In genomic region chr3:189573004-189573403, GRCh38 we compare ENCODE assay signal across 15 cellular contexts. TPM values are rescaled to one million over a fixed set of nuclear protein-coding genes. Genes with fewer than 3 reads are reported as not detected.
DNase-seq lines count a peak whose midpoint lies in the region; ATAC-seq and TF ChIP-seq lines count a peak whose summit lies in the region.
"Had no signal": no experiment of that assay in that cellular context is flagged by ENCODE, and none has a peak within 500 bp of the region (broad histone marks: within the 10 kb centered on the region; RNA-seq: fewer than 3 reads in every experiment).

No MANE protein-coding gene starts in this region.

- no peak for TF ChIP-seq POLR2A in esophagus squamous epithelium (IDR thresholded peaks at IDR 0.05)

- intact Hi-C loops in esophagus squamous epithelium (cut with DNase I), result no loop called here

- no peaks in the 10 kb centered on the region for H3K36me3 Mint-ChIP-seq in activated CD4-positive, alpha-beta memory T cell treated with anti-CD3 and anti-CD28 coated beads, Interleukin-2, amount 10 ng/mL, durations not matched to agents 7 days and 5 days (ENCODE audit: low read depth)
- H3K36me3 Mint-ChIP-seq: activated naive CD8-positive, alpha-beta T cell; CD8-positive, alpha-beta T cell had no signal

- H3K4me3 Mint-ChIP-seq in activated CD4-positive, alpha-beta memory T cell treated with anti-CD3 and anti-CD28 coated beads, Interleukin-2, amount 10 ng/mL, durations not matched to agents 7 days and 5 days, result no peak overlapping the region
- H3K4me3 Mint-ChIP-seq: activated naive CD8-positive, alpha-beta T cell; CD8-positive, alpha-beta T cell had no signal

- TF ChIP-seq CTCF in fibroblast of the aortic adventitia (IDR thresholded peaks at IDR 0.05; ENCODE audit: insufficient read depth, low read length) (no peak), esophagus squamous epithelium (IDR thresholded peaks at IDR 0.05) (no peak)

- H3K36me3 ChIP-seq in esophagus squamous epithelium, result no peaks in the 10 kb centered on the region

- H3K4me1 ChIP-seq in esophagus squamous epithelium, result peaks cover 0 to 11% (median 6%) of the 10 kb centered on the region in 3 donors

- H3K4me3 ChIP-seq in fibroblast of the aortic adventitia (ENCODE audit: low read depth, low read length), result no peak overlapping the region
- no peak overlapping the region for H3K4me3 ChIP-seq in esophagus squamous epithelium

- no peak overlapping the region for H3K27ac Mint-ChIP-seq in activated CD4-positive, alpha-beta memory T cell treated with anti-CD3 and anti-CD28 coated beads, Interleukin-2, amount 10 ng/mL, durations not matched to agents 7 days and 5 days
- H3K27ac Mint-ChIP-seq: CD8-positive, alpha-beta T cell had no signal

- POLR2A ChIA-PET in activated CD4-positive, alpha-beta memory T cell treated with anti-CD3 and anti-CD28 coated beads, Interleukin-2, amount 10 ng/mL, durations not matched to agents 7 days and 5 days (lab: Charles Lee), result no interaction called here

- H3K27me3 Mint-ChIP-seq in activated CD4-positive, alpha-beta memory T cell treated with anti-CD3 and anti-CD28 coated beads, Interleukin-2, amount 10 ng/mL, durations not matched to agents 7 days and 5 days, result no peaks in the 10 kb centered on the region
- H3K27me3 Mint-ChIP-seq: activated naive CD8-positive, alpha-beta T cell had no signal

- H3K9me3 Mint-ChIP-seq in activated CD4-positive, alpha-beta memory T cell treated with anti-CD3 and anti-CD28 coated beads, Interleukin-2, amount 10 ng/mL, durations not matched to agents 7 days and 5 days, result peaks cover 10% of the 10 kb centered on the region
- H3K9me3 Mint-ChIP-seq: CD8-positive, alpha-beta T cell had no signal

- peaks cover 17% of the 10 kb centered on the region for H3K4me1 Mint-ChIP-seq in activated CD4-positive, alpha-beta memory T cell treated with anti-CD3 and anti-CD28 coated beads, Interleukin-2, amount 10 ng/mL, durations not matched to agents 7 days and 5 days

- CTCF ChIA-PET in activated CD4-positive, alpha-beta memory T cell treated with anti-CD3 and anti-CD28 coated beads, Interleukin-2, amount 10 ng/mL, durations not matched to agents 7 days and 5 days (lab: Charles Lee), result no interaction called here

- no peak overlapping the region for H3K27ac ChIP-seq in esophagus squamous epithelium

- ATAC-seq in GM18498 (IDR thresholded peaks at IDR 0.05; ENCODE audit: unreplicated experiment), result peak; percentile 43
- ATAC-seq in GM21390 (IDR thresholded peaks at IDR 0.05; ENCODE audit: unreplicated experiment), result peak; percentile 56
- peak; percentile 30 for ATAC-seq in HG03342 (IDR thresholded peaks at IDR 0.05; ENCODE audit: unreplicated experiment)
- no peak for ATAC-seq in GM19324 (IDR thresholded peaks at IDR 0.05; ENCODE audit: low FRiP score, unreplicated experiment)
- ATAC-seq: CD8-positive, alpha-beta T cell; SK-N-SH treated with all-trans-retinoic acid at 6 μM for 48 hours had no signal

- H3K27me3 ChIP-seq in esophagus squamous epithelium, result no peaks in the 10 kb centered on the region

- H3K9me3 ChIP-seq in esophagus squamous epithelium, result no peaks in the 10 kb centered on the region

- DNase-seq in fibroblast of the aortic adventitia (ENCODE audit: low read depth) (peak; percentile 10), NCI-H446 treated with DMSO at 0.1 percent for 48 hours (lab: John Stamatoyannopoulos, UW) (no peak), esophagus squamous epithelium (lab: John Stamatoyannopoulos, UW) (no peak)
- no peak for DNase-seq in activated CD4-positive, alpha-beta memory T cell treated with anti-CD3 and anti-CD28 coated beads, Interleukin-2, amount 10 ng/mL, durations not matched to agents 7 days and 5 days
- DNase-seq: activated CD4-positive, alpha-beta T cell treated with anti-CD3 and anti-CD28 coated beads for 48 hours; CD8-positive, alpha-beta T cell; effector CD8-positive, alpha-beta T cell; hypothalamus; NCI-H510A had no signal

RNA-seq across cellular contexts. Expression of gene TP63, which starts 58.2 kb away (rescaled TPM):
- 0.18 TPM in 1 of 2 replicates, not detected in the other for total RNA-seq in fibroblast of the aortic adventitia (ENCODE audit: low replicate concordance)
- 1 to 10 TPM; 1.1 to 1.7 TPM for total RNA-seq in activated CD4-positive, alpha-beta memory T cell treated with anti-CD3 and anti-CD28 coated beads, Interleukin-2, amount 10 ng/mL, durations not matched to agents 7 days and 5 days
- 100 to 1,000 TPM; 111 to 162 (median 137) TPM for total RNA-seq in esophagus squamous epithelium
- total RNA-seq: CD8-positive, alpha-beta T cell had no signal

Comparison
In these comparisons a context has a peak if more than half of its experiments do, and no peak if none do; other contexts are left out.
1. RNA of gene TP63, which starts 58.2 kb away (total RNA-seq): 111 to 162 TPM in esophagus squamous epithelium; 1.1 to 1.7 TPM in activated CD4-positive, alpha-beta memory T cell treated with anti-CD3 and anti-CD28 coated beads, Interleukin-2, amount 10 ng/mL, durations not matched to agents 7 days and 5 days and 0.18 TPM in fibroblast of the aortic adventitia; every median in the first group is over 10 times any median in the second.